9 cellular contexts compared by ENCODE assay signal in genomic region chr12:54032627-54033100, GRCh38. TPM values are rescaled to one million over a fixed set of nuclear protein-coding genes. Genes with fewer than 3 reads are reported as not detected.
DNase-seq lines count a peak whose midpoint lies in the region; ATAC-seq and TF ChIP-seq lines count a peak whose summit lies in the region.
"Had no signal": no experiment of that assay in that cellular context is flagged by ENCODE, and none has a peak within 500 bp of the region (broad histone marks: within the 10 kb centered on the region; RNA-seq: fewer than 3 reads in every experiment).

Gene HOXC5 (plus strand): TSS chr12:54033050. CDS start chr12:54033123, 73 bp downstream.

- peaks cover 0 to 34% (median 14%) of the 10 kb centered on the region in 4 donors for H3K4me1 Mint-ChIP-seq in CD4-positive, CD25-positive, alpha-beta regulatory T cell
- peaks cover 28% of the 10 kb centered on the region for H3K4me1 Mint-ChIP-seq in activated T-cell treated with anti-CD3 and anti-CD28 coated beads, Interleukin-2, amount 50 U/mL, for 24 hours (ENCODE audit: low read depth)

- no peak within 1 kb of the TSS for H3K4me3 ChIP-seq in CD4-positive, CD25-positive, alpha-beta regulatory T cell (ENCODE audit: low read depth, low read length)
- H3K4me3 ChIP-seq in NT2/D1 (ENCODE audit: insufficient read length, low read depth) = peak within 1 kb of the TSS; percentile 22
- H3K4me3 ChIP-seq in fibroblast of pulmonary artery (replicated peaks; ENCODE audit: low read depth, low read length) = peak within 1 kb of the TSS; percentile 23
- no peak within 1 kb of the TSS for H3K4me3 ChIP-seq in neutrophil (ENCODE audit: low read depth in 1 of 2, low read length in 1 of 2)
- H3K4me3 ChIP-seq in tibial artery = peak within 1 kb of the TSS; percentile 50 to 55

- H3K27ac ChIP-seq in CD4-positive, CD25-positive, alpha-beta regulatory T cell (ENCODE audit: insufficient read depth, low read length, poor library complexity, severe bottlenecking) = no peak within 1 kb of the TSS
- H3K27ac ChIP-seq in neutrophil (no peak within 1 kb of the TSS), tibial artery (peak within 1 kb of the TSS; percentile 41 to 49)

- intact Hi-C loops in tibial artery (cut with DNase I; ENCODE audit: low total_unique reads) = loop anchor here (2.0 to 5.0 kb wide), 4 partner anchors 100 to 175 kb away; no protein-coding TSS in a partner anchor

- peaks cover 8 to 18% of the 10 kb centered on the region in 2 experiments for H3K9me3 ChIP-seq in CD4-positive, CD25-positive, alpha-beta regulatory T cell (ENCODE audit: control insufficient read depth in 2 of 2, low read length in 2 of 2)
- H3K9me3 ChIP-seq in NT2/D1 (ENCODE audit: insufficient read depth, low read length) (no peaks in the 10 kb centered on the region), neutrophil (peaks cover 7% of the 10 kb centered on the region), tibial artery (no peaks in the 10 kb centered on the region)

- peak; percentile 86 for TF ChIP-seq CTCF in fibroblast of pulmonary artery (IDR thresholded peaks at IDR 0.05; ENCODE audit: low read length, missing control alignments)
- TF ChIP-seq CTCF in neutrophil (IDR thresholded peaks at IDR 0.05) = peak; percentile 77
- TF ChIP-seq CTCF in tibial artery (IDR thresholded peaks at IDR 0.05) = peak; percentile 94

- peaks cover 22% of the 10 kb centered on the region for H3K4me1 ChIP-seq in CD4-positive, CD25-positive, alpha-beta regulatory T cell (ENCODE audit: control insufficient read depth, insufficient read depth, low read length, poor library complexity, severe bottlenecking)
- H3K4me1 ChIP-seq in NT2/D1 (ENCODE audit: insufficient read depth, insufficient read length) = peaks cover 15% of the 10 kb centered on the region
- H3K4me1 ChIP-seq in neutrophil (ENCODE audit: control insufficient read depth in 1 of 2, insufficient read depth in 1 of 2, low read depth in 1 of 2, low read length in 1 of 2) = no peaks in the 10 kb centered on the region
- H3K4me1 ChIP-seq in tibial artery = peaks cover 0 to 83% (median 63%) of the 10 kb centered on the region in 4 donors

- peaks cover 97% of the 10 kb centered on the region for H3K27me3 Mint-ChIP-seq in CD4-positive, CD25-positive, alpha-beta regulatory T cell
- H3K27me3 Mint-ChIP-seq in activated T-cell treated with anti-CD3 and anti-CD28 coated beads, Interleukin-2, amount 50 U/mL, for 24 hours = peaks cover 91% of the 10 kb centered on the region

- no peaks in the 10 kb centered on the region for H3K36me3 Mint-ChIP-seq in CD4-positive, CD25-positive, alpha-beta regulatory T cell
- no peaks in the 10 kb centered on the region for H3K36me3 Mint-ChIP-seq in activated T-cell treated with anti-CD3 and anti-CD28 coated beads, Interleukin-2, amount 50 U/mL, for 24 hours (ENCODE audit: low read depth)

- peak within 1 kb of the TSS in 1 of 3 donors; percentile 69 for H3K27ac Mint-ChIP-seq in CD4-positive, CD25-positive, alpha-beta regulatory T cell
- peak within 1 kb of the TSS; percentile 37 for H3K27ac Mint-ChIP-seq in activated T-cell treated with anti-CD3 and anti-CD28 coated beads, Interleukin-2, amount 50 U/mL, for 24 hours

- peaks cover 0 to 10% (median 2%) of the 10 kb centered on the region in 7 donors for H3K9me3 Mint-ChIP-seq in CD4-positive, CD25-positive, alpha-beta regulatory T cell
- H3K9me3 Mint-ChIP-seq in activated T-cell treated with anti-CD3 and anti-CD28 coated beads, Interleukin-2, amount 50 U/mL, for 24 hours = peaks cover 4% of the 10 kb centered on the region

- peak in 2 of 3 donors; percentile 50 to 67 for DNase-seq in CD4-positive, CD25-positive, alpha-beta regulatory T cell
- DNase-seq in HPDE6-E6E7 (ENCODE audit: extremely low spot score) (peak; percentile 52), NT2/D1 (ENCODE audit: low read depth, low spot score) (peak; percentile 76), fibroblast of pulmonary artery (ENCODE audit: low read depth) (peak; percentile 71), tibial artery (peak; percentile 65 to 86)
- DNase-seq in activated T-cell treated with anti-CD3 and anti-CD28 coated beads, Interleukin-2, amount 50 U/mL, for 24 hours = peak; percentile 75

- peaks cover 26% of the 10 kb centered on the region for H3K27me3 ChIP-seq in CD4-positive, CD25-positive, alpha-beta regulatory T cell (ENCODE audit: control insufficient read depth, insufficient read depth, low read length)
- peaks cover 100% of the 10 kb centered on the region for H3K27me3 ChIP-seq in NT2/D1 (ENCODE audit: insufficient read depth, insufficient read length)
- H3K27me3 ChIP-seq in neutrophil = peaks cover 100% of the 10 kb centered on the region
- no peaks in the 10 kb centered on the region for H3K27me3 ChIP-seq in tibial artery

- ATAC-seq in CD4-positive, CD25-positive, alpha-beta regulatory T cell (ENCODE audit: low read depth in 2 of 2) = no peak
- no peak for ATAC-seq in HG02938 (IDR thresholded peaks at IDR 0.05; ENCODE audit: unreplicated experiment)

- H3K4me3 Mint-ChIP-seq in CD4-positive, CD25-positive, alpha-beta regulatory T cell = peak within 1 kb of the TSS in 3 of 4 donors; percentile 51 to 57 (median 52)
- peak within 1 kb of the TSS; percentile 56 for H3K4me3 Mint-ChIP-seq in activated T-cell treated with anti-CD3 and anti-CD28 coated beads, Interleukin-2, amount 50 U/mL, for 24 hours

- no peaks in the 10 kb centered on the region for H3K36me3 ChIP-seq in CD4-positive, CD25-positive, alpha-beta regulatory T cell (ENCODE audit: control insufficient read depth, insufficient read depth, low read length)
- H3K36me3 ChIP-seq in NT2/D1 (ENCODE audit: insufficient read depth, insufficient read length, low read length) = no peaks in the 10 kb centered on the region
- H3K36me3 ChIP-seq in neutrophil = no peaks in the 10 kb centered on the region
- peaks cover 0 to 18% (median 16%) of the 10 kb centered on the region in 3 donors for H3K36me3 ChIP-seq in tibial artery

- peak within 1 kb of the TSS; percentile 8 for H3K9ac ChIP-seq in NT2/D1 (ENCODE audit: insufficient read length, low read depth)

RNA-seq across cellular contexts. Expression of gene HOXC5, which starts in this region (rescaled TPM):
- not detected for total RNA-seq in CD4-positive, CD25-positive, alpha-beta regulatory T cell
- not detected for polyA plus RNA-seq in CD4-positive, CD25-positive, alpha-beta regulatory T cell
- total RNA-seq: T-helper 2 cell treated with Interferon-gamma antibody and Interleukin-4, amounts not matched to agents 100 ng/mL and 5 ng/mL, for 36 hours had no signal

Comparison
In these comparisons a context has a peak if more than half of its experiments do, and no peak if none do; other contexts are left out.
1. Peak in DNase-seq in CD4-positive, CD25-positive, alpha-beta regulatory T cell; RNA of the gene not detected or under 1 TPM.
2. H3K27ac ChIP-seq: peak in tibial artery (2 of 2); none in CD4-positive, CD25-positive, alpha-beta regulatory T cell (single experiment) and neutrophil (single experiment).
3. H3K4me3 ChIP-seq: peak in NT2/D1 (single experiment), fibroblast of pulmonary artery (single experiment) and tibial artery (2 of 2); none in CD4-positive, CD25-positive, alpha-beta regulatory T cell (single experiment) and neutrophil (0 of 2).
4. Peak in every context shown above with its lines, with median percentiles within 50 percentile points of each other: DNase-seq and CTCF ChIP-seq.